18 cellular contexts compared by ENCODE assay signal in the genomic region with DNA sequence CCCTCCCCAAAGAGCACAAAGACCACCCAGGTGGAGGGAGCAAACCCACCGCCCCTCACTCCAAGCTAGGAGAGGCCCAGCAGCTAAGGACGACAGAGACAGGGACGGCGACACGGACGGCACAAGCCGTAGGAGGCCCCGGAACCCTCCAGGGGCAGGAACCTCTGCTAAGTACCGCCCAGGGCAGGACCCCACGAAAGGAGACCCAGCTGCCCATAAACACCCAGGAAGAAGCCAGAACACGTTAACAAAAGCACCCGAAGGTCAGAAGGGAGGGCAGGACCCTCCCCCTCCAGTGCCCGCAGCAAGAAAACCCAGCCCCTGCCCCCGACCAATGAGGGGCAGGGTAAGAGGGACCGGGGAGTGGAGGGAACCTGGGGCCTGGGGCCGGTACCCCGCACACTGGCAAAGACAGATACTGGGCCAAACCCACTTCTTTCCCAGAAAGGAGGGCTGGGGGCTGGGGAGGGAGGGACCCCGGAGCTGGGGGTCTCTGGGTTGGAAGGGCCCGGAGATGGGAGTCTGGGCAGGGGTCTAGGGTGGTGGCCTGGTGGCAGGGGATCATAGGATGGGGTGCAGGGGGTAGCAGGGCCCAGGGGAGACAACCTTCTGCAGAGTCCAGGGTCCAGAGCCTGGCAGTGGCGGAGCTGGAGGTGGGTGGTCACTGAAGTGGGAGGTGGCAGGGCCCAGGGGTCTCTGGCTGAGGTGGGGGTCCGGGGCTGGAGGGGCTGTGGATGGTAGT. TPM values are rescaled to one million over a fixed set of nuclear protein-coding genes. Genes with fewer than 3 reads are reported as not detected.
DNase-seq lines count a peak whose midpoint lies in the region; ATAC-seq and TF ChIP-seq lines count a peak whose summit lies in the region.
"Had no signal": no experiment of that assay in that cellular context is flagged by ENCODE, and none has a peak within 500 bp of the region (broad histone marks: within the 10 kb centered on the region; RNA-seq: fewer than 3 reads in every experiment).

No MANE protein-coding gene starts in this region.

- intact Hi-C loops in natural killer cell (cut with micrococcal nuclease) = no loop called here

- H3K4me1 Mint-ChIP-seq in natural killer cell = peaks cover 13 to 44% of the 10 kb centered on the region in 2 donors
- peaks cover 0 to 7% of the 10 kb centered on the region in 2 donors for H3K4me1 Mint-ChIP-seq in natural killer cell treated with Interleukin-12 subunit alpha and Interleukin-12 subunit beta and Interleukin-15 and Interleukin-18, amount 100 ng/mL, for 72 hours (ENCODE audit: low read depth in 2 of 2)
- peaks cover 4% of the 10 kb centered on the region for H3K4me1 Mint-ChIP-seq in WTC11
- H3K4me1 Mint-ChIP-seq in mesothelial cell of epicardium = peaks cover 5% of the 10 kb centered on the region
- H3K4me1 Mint-ChIP-seq in activated CD8-positive, alpha-beta T cell treated with anti-CD3 and anti-CD28 coated beads, Interleukin-2, amount 10 ng/mL, durations not matched to agents 7 days and 5 days (ENCODE audit: low read depth) = peaks cover 12% of the 10 kb centered on the region

- peak in 1 of 3 donors; percentile 28 for ATAC-seq in natural killer cell
- ATAC-seq in natural killer cell treated with Interleukin-12 subunit alpha and Interleukin-12 subunit beta and Interleukin-15 and Interleukin-18, amount 100 ng/mL, for 72 hours = no peak
- no peak; the same call in 1 of the 2 replicates for ATAC-seq in WTC11
- ATAC-seq in GM18517 (IDR thresholded peaks at IDR 0.05; ENCODE audit: unreplicated experiment) = no peak
- no peak for ATAC-seq in activated CD8-positive, alpha-beta T cell treated with anti-CD3 and anti-CD28 coated beads, Interleukin-2, amount 10 ng/mL, durations not matched to agents 7 days and 5 days
- ATAC-seq: Panc1 had no signal

- TF ChIP-seq CTCF in natural killer cell (IDR thresholded peaks at IDR 0.05) (no peak), WTC11 (IDR thresholded peaks at IDR 0.05) (no peak), mesothelial cell of epicardium (IDR thresholded peaks at IDR 0.05; ENCODE audit: unreplicated experiment) (no peak)

- DNase-seq in natural killer cell = no peak
- DNase-seq in natural killer cell treated with Interleukin-12 subunit alpha and Interleukin-12 subunit beta and Interleukin-15 and Interleukin-18, amount 100 ng/mL, for 72 hours (ENCODE audit: low spot score) = no peak
- no peak for DNase-seq in WTC11 (ENCODE audit: low spot score)
- DNase-seq in mesothelial cell of epicardium (ENCODE audit: low spot score in 2 of 2, unreplicated experiment in 2 of 2) = no peak
- no peak for DNase-seq in NCI-H526 (lab: John Stamatoyannopoulos, UW)
- DNase-seq in GM19238 (ENCODE audit: insufficient read length, low spot score) = no peak
- DNase-seq in activated CD8-positive, alpha-beta T cell treated with anti-CD3 and anti-CD28 coated beads, Interleukin-2, amount 10 ng/mL, durations not matched to agents 7 days and 5 days = no peak
- DNase-seq: activated CD4-positive, alpha-beta T cell treated with anti-CD3 and anti-CD28 coated beads for 4 hours; activated T-cell treated with anti-CD3 and anti-CD28 coated beads, Interleukin-2, amount 50 U/mL, for 48 hours; AML-193; EL; HFFc6; NCI-H1694 treated with DMSO at 0.1 percent for 48 hours; NCI-H510A treated with DMSO at 0.1 percent for 48 hours; stimulated activated naive CD4-positive, alpha-beta T cell treated with Interleukin-2 at 50 U/mL for 16 hours had no signal

- H3K9me3 Mint-ChIP-seq in natural killer cell (no peaks in the 10 kb centered on the region), WTC11 (no peaks in the 10 kb centered on the region), mesothelial cell of epicardium (no peaks in the 10 kb centered on the region)
- H3K9me3 Mint-ChIP-seq in natural killer cell treated with Interleukin-12 subunit alpha and Interleukin-12 subunit beta and Interleukin-15 and Interleukin-18, amount 100 ng/mL, for 72 hours = no peaks in the 10 kb centered on the region
- H3K9me3 Mint-ChIP-seq in activated CD8-positive, alpha-beta T cell treated with anti-CD3 and anti-CD28 coated beads, Interleukin-2, amount 10 ng/mL, durations not matched to agents 7 days and 5 days (ENCODE audit: insufficient read depth) = no peaks in the 10 kb centered on the region
- H3K9me3 Mint-ChIP-seq: dendritic cell treated with granulocyte-macrophage colony-stimulating factor and Interleukin-4, amounts not matched to agents 40 ng/mL and 50 ng/mL, for 4 days; HFFc6 had no signal

- POLR2A ChIA-PET in WTC11 (lab: Charles Lee) = interaction anchor here (0.5 to 0.6 kb wide), 2 partner anchors 30 to 220 kb away, joined by 5 to 7 read pairs; no protein-coding TSS in a partner anchor
- POLR2A ChIA-PET in activated CD8-positive, alpha-beta T cell treated with anti-CD3 and anti-CD28 coated beads, Interleukin-2, amount 10 ng/mL, durations not matched to agents 7 days and 5 days (lab: Charles Lee) = no interaction called here

- CTCF ChIA-PET in WTC11 (lab: Charles Lee) = interaction anchor here (0.9 kb wide), 1 partner anchor 22 kb away, joined by 3 read pairs; no protein-coding TSS in a partner anchor
- CTCF ChIA-PET in activated CD8-positive, alpha-beta T cell treated with anti-CD3 and anti-CD28 coated beads, Interleukin-2, amount 10 ng/mL, durations not matched to agents 7 days and 5 days (lab: Charles Lee) = no interaction called here

- H3K4me3 Mint-ChIP-seq in natural killer cell (peak overlapping the region; percentile 25), WTC11 (peak overlapping the region; percentile 50), mesothelial cell of epicardium (peak overlapping the region; percentile 46)
- H3K4me3 Mint-ChIP-seq in natural killer cell treated with Interleukin-12 subunit alpha and Interleukin-12 subunit beta and Interleukin-15 and Interleukin-18, amount 100 ng/mL, for 72 hours = no peak overlapping the region
- H3K4me3 Mint-ChIP-seq in activated CD8-positive, alpha-beta T cell treated with anti-CD3 and anti-CD28 coated beads, Interleukin-2, amount 10 ng/mL, durations not matched to agents 7 days and 5 days = no peak overlapping the region
- H3K4me3 Mint-ChIP-seq: dendritic cell treated with granulocyte-macrophage colony-stimulating factor and Interleukin-4, amounts not matched to agents 40 ng/mL and 50 ng/mL, for 4 days; HFFc6 had no signal

- H3K36me3 Mint-ChIP-seq in natural killer cell = no peaks in the 10 kb centered on the region
- H3K36me3 Mint-ChIP-seq in natural killer cell treated with Interleukin-12 subunit alpha and Interleukin-12 subunit beta and Interleukin-15 and Interleukin-18, amount 100 ng/mL, for 72 hours = no peaks in the 10 kb centered on the region
- H3K36me3 Mint-ChIP-seq in WTC11 = peaks cover 21% of the 10 kb centered on the region
- peaks cover 24% of the 10 kb centered on the region for H3K36me3 Mint-ChIP-seq in mesothelial cell of epicardium
- peaks cover 11% of the 10 kb centered on the region for H3K36me3 Mint-ChIP-seq in activated CD8-positive, alpha-beta T cell treated with anti-CD3 and anti-CD28 coated beads, Interleukin-2, amount 10 ng/mL, durations not matched to agents 7 days and 5 days (ENCODE audit: low read depth)

- H3K27me3 Mint-ChIP-seq in natural killer cell (ENCODE audit: low read depth in 2 of 2) (no peaks in the 10 kb centered on the region), WTC11 (ENCODE audit: low read depth) (peaks cover 14% of the 10 kb centered on the region), mesothelial cell of epicardium (ENCODE audit: low read depth) (no peaks in the 10 kb centered on the region)
- no peaks in the 10 kb centered on the region for H3K27me3 Mint-ChIP-seq in natural killer cell treated with Interleukin-12 subunit alpha and Interleukin-12 subunit beta and Interleukin-15 and Interleukin-18, amount 100 ng/mL, for 72 hours
- no peaks in the 10 kb centered on the region for H3K27me3 Mint-ChIP-seq in activated CD8-positive, alpha-beta T cell treated with anti-CD3 and anti-CD28 coated beads, Interleukin-2, amount 10 ng/mL, durations not matched to agents 7 days and 5 days (ENCODE audit: low read depth)
- H3K27me3 Mint-ChIP-seq: dendritic cell treated with granulocyte-macrophage colony-stimulating factor and Interleukin-4, amounts not matched to agents 40 ng/mL and 50 ng/mL, for 4 days had no signal

- H3K27ac Mint-ChIP-seq in natural killer cell = peak overlapping the region; percentile 46 to 82
- H3K27ac Mint-ChIP-seq in natural killer cell treated with Interleukin-12 subunit alpha and Interleukin-12 subunit beta and Interleukin-15 and Interleukin-18, amount 100 ng/mL, for 72 hours = no peak overlapping the region
- no peak overlapping the region for H3K27ac Mint-ChIP-seq in WTC11
- peak overlapping the region; percentile 34 for H3K27ac Mint-ChIP-seq in mesothelial cell of epicardium
- no peak overlapping the region for H3K27ac Mint-ChIP-seq in activated CD8-positive, alpha-beta T cell treated with anti-CD3 and anti-CD28 coated beads, Interleukin-2, amount 10 ng/mL, durations not matched to agents 7 days and 5 days
- H3K27ac Mint-ChIP-seq: dendritic cell treated with granulocyte-macrophage colony-stimulating factor and Interleukin-4, amounts not matched to agents 40 ng/mL and 50 ng/mL, for 4 days; HFFc6 had no signal

TF ChIP-seq in WTC11, 78 proteins besides CTCF, POLR2A, EP300 and RAD21:
- TF ChIP-seq SMAD3 (CRISPR knock-in tag; IDR thresholded peaks at IDR 0.05; ENCODE audit: borderline replicate concordance) = no peak
- no peak for TF ChIP-seq SOX15 (CRISPR knock-in tag; IDR thresholded peaks at IDR 0.05)

RNA-seq across cellular contexts. Expression of gene BTBD2, which starts 2.4 kb away (rescaled TPM):
- total RNA-seq in natural killer cell = 10 to 100 TPM; 47.6 to 57.0 (median 53.4) TPM
- 10 to 100 TPM; 19.9 to 23.0 TPM for total RNA-seq in natural killer cell treated with Interleukin-12 subunit alpha and Interleukin-12 subunit beta and Interleukin-15 and Interleukin-18, amount 100 ng/mL, for 72 hours
- 106 to 148 TPM (median 145 TPM) in 3 replicates for total RNA-seq in WTC11 (2021)
- 112 to 118 TPM (median 114 TPM) in 3 replicates for total RNA-seq in mesothelial cell of epicardium
- total RNA-seq in activated CD8-positive, alpha-beta T cell treated with anti-CD3 and anti-CD28 coated beads, Interleukin-2, amount 10 ng/mL, durations not matched to agents 7 days and 5 days = 10 to 100 TPM; 48.2 to 53.4 TPM

RNA-seq across cellular contexts. Expression of gene MKNK2, which starts 37.9 kb away (rescaled TPM):
- total RNA-seq in natural killer cell (100 to 1,000 TPM; 259 to 389 (median 322) TPM), WTC11 (2021) (150 to 165 TPM (median 163 TPM) in 3 replicates), mesothelial cell of epicardium (92.6 to 97.1 TPM (median 95.9 TPM) in 3 replicates)
- 100 to 1,000 TPM; 303 to 308 TPM for total RNA-seq in natural killer cell treated with Interleukin-12 subunit alpha and Interleukin-12 subunit beta and Interleukin-15 and Interleukin-18, amount 100 ng/mL, for 72 hours
- 100 to 1,000 TPM; 332 to 348 TPM for total RNA-seq in activated CD8-positive, alpha-beta T cell treated with anti-CD3 and anti-CD28 coated beads, Interleukin-2, amount 10 ng/mL, durations not matched to agents 7 days and 5 days

Comparison
In these comparisons a context has a peak if more than half of its experiments do, and no peak if none do; other contexts are left out.
1. H3K27ac Mint-ChIP-seq: peak in natural killer cell (2 of 2) and mesothelial cell of epicardium (single experiment); none in natural killer cell treated with Interleukin-12 subunit alpha and Interleukin-12 subunit beta and Interleukin-15 and Interleukin-18, amount 100 ng/mL, for 72 hours (0 of 2), WTC11 (single experiment) and activated CD8-positive, alpha-beta T cell treated with anti-CD3 and anti-CD28 coated beads, Interleukin-2, amount 10 ng/mL, durations not matched to agents 7 days and 5 days (single experiment).
2. H3K4me3 Mint-ChIP-seq: peak in natural killer cell (single experiment), WTC11 (single experiment) and mesothelial cell of epicardium (single experiment); none in natural killer cell treated with Interleukin-12 subunit alpha and Interleukin-12 subunit beta and Interleukin-15 and Interleukin-18, amount 100 ng/mL, for 72 hours (single experiment) and activated CD8-positive, alpha-beta T cell treated with anti-CD3 and anti-CD28 coated beads, Interleukin-2, amount 10 ng/mL, durations not matched to agents 7 days and 5 days (single experiment).